In genomic region chr1:89928506-89928905, GRCh38 we compare ENCODE assay signal across 19 cellular contexts.
"Had no signal": no experiment of that assay in that cellular context is flagged by ENCODE, and none has a peak within 500 bp of the region (broad histone marks: within the 10 kb centered on the region; RNA-seq: fewer than 3 reads in every experiment).

No MANE protein-coding gene starts in this region.

- H3K4me3 ChIP-seq: adrenal gland, esophagus muscularis mucosa, hepatocyte, right atrium auricular region, suprapubic skin, vagina had no signal

- H3K4me1 ChIP-seq: adrenal gland, esophagus muscularis mucosa, right atrium auricular region, vagina had no signal

- H3K4me3 Mint-ChIP-seq: activated CD4-positive, alpha-beta T cell treated with anti-CD3 and anti-CD28 coated beads, Interleukin-2, amount 10 ng/mL, durations not matched to agents 24 days and 14 days; activated CD8-positive, alpha-beta T cell treated with anti-CD3 and anti-CD28 coated beads, Interleukin-2, amount 10 ng/mL, durations not matched to agents 7 days and 5 days; dendritic cell treated with granulocyte-macrophage colony-stimulating factor and Interleukin-4, amounts not matched to agents 40 ng/mL and 50 ng/mL, for 4 days; mesothelial cell of epicardium had no signal

- H3K9me3 Mint-ChIP-seq: activated naive CD4-positive, alpha-beta T cell treated with anti-CD3 and anti-CD28 coated beads, Interleukin-2, amount 50 U/mL, for 72 hours; dendritic cell treated with granulocyte-macrophage colony-stimulating factor and Interleukin-4, amounts not matched to agents 40 ng/mL and 50 ng/mL, for 4 days had no signal

- H3K79me2 ChIP-seq: hepatocyte had no signal

- H3K27ac ChIP-seq: adrenal gland, esophagus muscularis mucosa, hepatocyte, right atrium auricular region, suprapubic skin, vagina had no signal

- DNase-seq: activated CD4-positive, alpha-beta T cell treated with anti-CD3 and anti-CD28 coated beads, Interleukin-2, amount 10 ng/mL, durations not matched to agents 24 days and 14 days; activated CD8-positive, alpha-beta T cell treated with anti-CD3 and anti-CD28 coated beads, Interleukin-2, amount 10 ng/mL, durations not matched to agents 7 days and 5 days; activated effector memory CD4-positive, alpha-beta T cell treated with anti-CD3 and anti-CD28 coated beads, Interleukin-2, amount 50 U/mL, for 16 hours; activated T-cell treated with anti-CD3 and anti-CD28 coated beads, Interleukin-2, amount 50 U/mL, for 48 hours; adrenal gland; effector CD8-positive, alpha-beta T cell; islet precursor cell; stimulated activated CD4-positive, alpha-beta T cell treated with anti-CD3 and anti-CD28 coated beads, Interleukin-2, amount 100 ng/mL, for 24 hours; stimulated activated naive CD8-positive, alpha-beta T cell treated with anti-CD3 and anti-CD28 coated beads, Interleukin-15, Interleukin-2, amounts not matched to agents 100 U/mL and 50 U/mL, for 24 hours; T1000; trophoblast cell had no signal

- H3K4me2 ChIP-seq: hepatocyte had no signal

- H3K27me3 Mint-ChIP-seq: activated CD4-positive, alpha-beta T cell treated with anti-CD3 and anti-CD28 coated beads, Interleukin-2, amount 10 ng/mL, durations not matched to agents 24 days and 14 days; dendritic cell treated with granulocyte-macrophage colony-stimulating factor and Interleukin-4, amounts not matched to agents 40 ng/mL and 50 ng/mL, for 4 days had no signal

- H3K4me1 Mint-ChIP-seq: mesothelial cell of epicardium had no signal

- H3K36me3 ChIP-seq: vagina had no signal

- H3K9me3 ChIP-seq: adrenal gland, esophagus muscularis mucosa, right atrium auricular region, vagina had no signal

- H3K27me3 ChIP-seq: adrenal gland, esophagus muscularis mucosa, hepatocyte, right atrium auricular region, suprapubic skin, vagina had no signal

- H3K27ac Mint-ChIP-seq: activated CD4-positive, alpha-beta T cell treated with anti-CD3 and anti-CD28 coated beads, Interleukin-2, amount 10 ng/mL, durations not matched to agents 24 days and 14 days; activated CD8-positive, alpha-beta T cell treated with anti-CD3 and anti-CD28 coated beads, Interleukin-2, amount 10 ng/mL, durations not matched to agents 7 days and 5 days; mesothelial cell of epicardium had no signal
